In the genomic region with DNA sequence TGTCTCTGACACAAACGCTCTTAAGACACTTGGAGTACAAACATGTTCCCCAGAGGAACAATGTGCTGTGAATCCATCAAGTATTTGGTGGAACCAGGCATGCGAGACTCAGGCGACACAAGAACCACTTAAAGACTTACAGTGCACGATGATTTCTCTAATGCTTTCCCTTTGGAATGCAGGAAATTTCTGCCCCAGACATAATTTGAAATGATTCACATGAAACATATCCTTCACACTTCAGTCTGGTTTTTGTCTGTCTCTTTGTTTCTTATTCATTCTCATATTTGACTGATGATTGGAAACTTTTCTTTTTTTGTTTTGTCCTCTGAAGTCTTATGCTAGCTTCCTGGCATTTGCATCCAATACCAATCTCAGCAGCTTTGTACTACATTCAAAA, we compare ENCODE assay signal across 20 cellular contexts.
DNase-seq lines count a peak whose midpoint lies in the region; ATAC-seq, FAIRE-seq and TF ChIP-seq lines count a peak whose summit lies in the region.
"Had no signal": no experiment of that assay in that cellular context is flagged by ENCODE, and none has a peak within 500 bp of the region (broad histone marks: within the 10 kb centered on the region; RNA-seq: fewer than 3 reads in every experiment).

No MANE protein-coding gene starts in this region.

- DNase-seq in DMS79 (lab: John Stamatoyannopoulos, UW) (peak; percentile 21), RCC 7860 (ENCODE audit: low spot score) (peak; percentile 24), fibroblast of mammary gland (ENCODE audit: low read depth) (peak; percentile 8), trophoblast cell (peak; percentile 1 to 4), NCI-H146 (lab: John Stamatoyannopoulos, UW) (no peak), lower leg skin (ENCODE audit: low spot score in 2 of 2) (no peak)
- DNase-seq in activated naive CD8-positive, alpha-beta T cell treated with anti-CD3 and anti-CD28 coated beads for 36 hours, result no peak
- DNase-seq: activated CD4-positive, alpha-beta T cell treated with anti-CD3 and anti-CD28 coated beads, Interleukin-2, amount 50 U/mL, for 1 hour; activated naive CD8-positive, alpha-beta T cell treated with anti-CD3 and anti-CD28 coated beads, Interleukin-2, amount 10 ng/mL, durations not matched to agents 7 days and 5 days; activated T-cell treated with anti-CD3 and anti-CD28 coated beads, Interleukin-2, amount 50 U/mL, for 24 hours; H7; hypothalamus; left lung; naive thymus-derived CD8-positive, alpha-beta T cell; NCI-H1048; NCI-H345; stimulated activated CD8-positive, alpha-beta memory T cell treated with anti-CD3 and anti-CD28 coated beads, Interleukin-4, amount 100 ng/mL, for 48 hours had no signal

- no peak overlapping the region for H2AFZ ChIP-seq in trophoblast cell (ENCODE audit: insufficient read depth, low read length, poor library complexity)

- no peaks in the 10 kb centered on the region for H3K9me3 ChIP-seq in trophoblast cell (ENCODE audit: insufficient read depth, low read depth, low read length)
- H3K9me3 ChIP-seq: left lung, thoracic aorta had no signal

- no peak overlapping the region for H2BK5ac ChIP-seq in trophoblast cell (ENCODE audit: low read depth, low read length, poor library complexity)

- no peaks in the 10 kb centered on the region for H3K36me3 Mint-ChIP-seq in activated naive CD8-positive, alpha-beta T cell treated with anti-CD3 and anti-CD28 coated beads for 36 hours
- H3K36me3 Mint-ChIP-seq: activated naive CD8-positive, alpha-beta T cell treated with anti-CD3 and anti-CD28 coated beads, Interleukin-2, amount 10 ng/mL, durations not matched to agents 7 days and 5 days; naive thymus-derived CD8-positive, alpha-beta T cell had no signal

- no peak overlapping the region for H3K18ac ChIP-seq in trophoblast cell (ENCODE audit: low read length)

- peaks cover 2% of the 10 kb centered on the region for H3K79me1 ChIP-seq in trophoblast cell (ENCODE audit: low read length)

- peak overlapping the region; percentile 87 for H3K27ac ChIP-seq in trophoblast cell (ENCODE audit: low read depth, low read length)
- H3K27ac ChIP-seq: left lung, thoracic aorta had no signal

- H2AK5ac ChIP-seq in trophoblast cell (ENCODE audit: low read length), result no peak overlapping the region

- H3K4me3 ChIP-seq in fibroblast of mammary gland (ENCODE audit: control insufficient read depth, low read depth, low read length), result no peak overlapping the region
- H3K4me3 ChIP-seq in trophoblast cell (ENCODE audit: low read depth, low read length), result no peak overlapping the region
- no peak overlapping the region for H3K4me3 ChIP-seq in lower leg skin (ENCODE audit: low read depth, poor library complexity, severe bottlenecking)
- H3K4me3 ChIP-seq: left lung, thoracic aorta had no signal

- TF ChIP-seq POLR2A in lower leg skin (IDR thresholded peaks at IDR 0.05), result no peak

- no CpG with 5 or more reads among the region's 4 CpGs for WGBS in trophoblast cell (ENCODE audit: extremely low coverage, insufficient coverage, insufficient read length)
- 61 to 68% methylated on average over 4 of the region's 4 CpGs for WGBS in lower leg skin, 2 donors

- H4K8ac ChIP-seq in trophoblast cell (ENCODE audit: low read depth, low read length), result no peak overlapping the region

- no peak overlapping the region for H3K27ac Mint-ChIP-seq in activated naive CD8-positive, alpha-beta T cell treated with anti-CD3 and anti-CD28 coated beads for 36 hours
- H3K27ac Mint-ChIP-seq: activated naive CD8-positive, alpha-beta T cell treated with anti-CD3 and anti-CD28 coated beads, Interleukin-2, amount 10 ng/mL, durations not matched to agents 7 days and 5 days; activated T-cell treated with anti-CD3 and anti-CD28 coated beads, Interleukin-2, amount 50 U/mL, for 24 hours; naive thymus-derived CD8-positive, alpha-beta T cell had no signal

- no peak overlapping the region for H4K12ac ChIP-seq in trophoblast cell (ENCODE audit: low read depth, low read length)

- H3K9me3 Mint-ChIP-seq in activated naive CD8-positive, alpha-beta T cell treated with anti-CD3 and anti-CD28 coated beads for 36 hours, result no peaks in the 10 kb centered on the region

- no peak overlapping the region for H3K4ac ChIP-seq in trophoblast cell (ENCODE audit: low read depth, low read length)

- no peaks in the 10 kb centered on the region for H3K36me3 ChIP-seq in trophoblast cell (ENCODE audit: control insufficient read depth in 1 of 2, insufficient read depth in 2 of 2, low read length in 2 of 2)
- H3K36me3 ChIP-seq: left lung, thoracic aorta had no signal

- no peak for ATAC-seq in GM21619 (IDR thresholded peaks at IDR 0.05; ENCODE audit: unreplicated experiment)
- ATAC-seq: left lung; naive thymus-derived CD8-positive, alpha-beta T cell had no signal

- H4K91ac ChIP-seq in trophoblast cell (ENCODE audit: low read depth, low read length), result no peak overlapping the region

- H3K79me2 ChIP-seq in trophoblast cell (ENCODE audit: control insufficient read depth, insufficient read depth, low read length, poor library complexity), result no peaks in the 10 kb centered on the region

- H3K27me3 ChIP-seq in trophoblast cell (ENCODE audit: insufficient read depth, low read length), result no peaks in the 10 kb centered on the region
- H3K27me3 ChIP-seq: left lung had no signal

- no peak for FAIRE-seq in RCC 7860 (lab: Jason Lieb, UNC)
- FAIRE-seq: colon had no signal

- no peak overlapping the region for H3K4me3 Mint-ChIP-seq in activated naive CD8-positive, alpha-beta T cell treated with anti-CD3 and anti-CD28 coated beads for 36 hours
- H3K4me3 Mint-ChIP-seq: activated naive CD8-positive, alpha-beta T cell treated with anti-CD3 and anti-CD28 coated beads, Interleukin-2, amount 10 ng/mL, durations not matched to agents 7 days and 5 days; activated T-cell treated with anti-CD3 and anti-CD28 coated beads, Interleukin-2, amount 50 U/mL, for 24 hours; naive thymus-derived CD8-positive, alpha-beta T cell had no signal

- no peak overlapping the region for H3K23ac ChIP-seq in trophoblast cell (ENCODE audit: low read length)

- no peak overlapping the region for H3K9ac ChIP-seq in trophoblast cell (ENCODE audit: low read length)

- intact Hi-C loops in lower leg skin (cut with DNase I; ENCODE audit: low total_unique reads), result no loop called here

- no peak for TF ChIP-seq CTCF in fibroblast of mammary gland (conservative IDR thresholded peaks at IDR 0.05; ENCODE audit: control insufficient read depth, insufficient read depth, low read depth, low read length)
- TF ChIP-seq CTCF in lower leg skin (IDR thresholded peaks at IDR 0.05), result no peak

- no peaks in the 10 kb centered on the region for H3K27me3 Mint-ChIP-seq in activated naive CD8-positive, alpha-beta T cell treated with anti-CD3 and anti-CD28 coated beads for 36 hours
- H3K27me3 Mint-ChIP-seq: activated naive CD8-positive, alpha-beta T cell treated with anti-CD3 and anti-CD28 coated beads, Interleukin-2, amount 10 ng/mL, durations not matched to agents 7 days and 5 days; activated T-cell treated with anti-CD3 and anti-CD28 coated beads, Interleukin-2, amount 50 U/mL, for 24 hours; naive thymus-derived CD8-positive, alpha-beta T cell had no signal

- no peak overlapping the region for H3K4me2 ChIP-seq in trophoblast cell (ENCODE audit: low read length)

- no peak overlapping the region for H2BK12ac ChIP-seq in trophoblast cell (ENCODE audit: low read length)

- no peak overlapping the region for H2BK120ac ChIP-seq in trophoblast cell (ENCODE audit: insufficient read depth, low read length, poor library complexity)

- H3K4me1 ChIP-seq in trophoblast cell (ENCODE audit: control insufficient read depth in 1 of 2, insufficient read depth in 2 of 2, low read length in 2 of 2), result no peaks in the 10 kb centered on the region

- no peaks in the 10 kb centered on the region for H3K4me1 Mint-ChIP-seq in activated naive CD8-positive, alpha-beta T cell treated with anti-CD3 and anti-CD28 coated beads for 36 hours
- H3K4me1 Mint-ChIP-seq: activated naive CD8-positive, alpha-beta T cell treated with anti-CD3 and anti-CD28 coated beads, Interleukin-2, amount 10 ng/mL, durations not matched to agents 7 days and 5 days; naive thymus-derived CD8-positive, alpha-beta T cell had no signal

- no peak overlapping the region for H3K14ac ChIP-seq in trophoblast cell (ENCODE audit: low read length)

Comparison
In these comparisons a context has a peak if more than half of its experiments do, and no peak if none do; other contexts are left out.
1. DNase-seq: peak in DMS79 (single experiment), RCC 7860 (single experiment), fibroblast of mammary gland (single experiment) and trophoblast cell (2 of 2); none in NCI-H146 (single experiment), lower leg skin (0 of 2) and activated naive CD8-positive, alpha-beta T cell treated with anti-CD3 and anti-CD28 coated beads for 36 hours (single experiment).